9 cellular contexts compared by ENCODE assay signal in genomic region chr18:74353169-74353775, GRCh38. TPM values are rescaled to one million over a fixed set of nuclear protein-coding genes. Genes with fewer than 3 reads are reported as not detected.
DNase-seq lines count a peak whose midpoint lies in the region; ATAC-seq, FAIRE-seq and TF ChIP-seq lines count a peak whose summit lies in the region.
"Had no signal": no experiment of that assay in that cellular context is flagged by ENCODE, and none has a peak within 500 bp of the region (broad histone marks: within the 10 kb centered on the region; RNA-seq: fewer than 3 reads in every experiment).

No MANE protein-coding gene starts in this region.

- H3K4me2 ChIP-seq in OCI-LY7 (ENCODE audit: low read length): no peak overlapping the region

- BruUV-seq in OCI-LY7 (replicated peaks; lab: Mats Ljungman, UMichigan): no TSS peak

- no peaks in the 10 kb centered on the region for H3K9me2 ChIP-seq in OCI-LY7 (ENCODE audit: insufficient read depth, low read length)

- DNase-seq in CD1c-positive myeloid dendritic cell (ENCODE audit: extremely low spot score) (peak; percentile 60), HT1080 (ENCODE audit: low read depth) (peak; percentile 74), OCI-LY7 (ENCODE audit: low spot score) (peak; percentile 12), frontal cortex (ENCODE audit: low spot score in 2 of 2) (peak; percentile 47 to 52), pancreas (peak in 4 of 6 donors; percentile 30 to 71 (median 56))
- peak; percentile 22 for DNase-seq in activated gamma-delta T cell treated with anti-CD3 and anti-CD28 coated beads, Interleukin-2, amount 50 U/mL, for 16 hours (ENCODE audit: low read depth)

- ATAC-seq in GM18909 (IDR thresholded peaks at IDR 0.05; ENCODE audit: poor library complexity, unreplicated experiment) (peak; percentile 71), pancreas (peak; percentile 75 to 98 (median 97)), GM19463 (IDR thresholded peaks at IDR 0.05; ENCODE audit: unreplicated experiment) (no peak)

- H3K27ac ChIP-seq in OCI-LY7 (ENCODE audit: low read depth, low read length, poor library complexity, severe bottlenecking) (no peak overlapping the region), pancreas (no peak overlapping the region)

- no peak overlapping the region for H3K4me3 ChIP-seq in OCI-LY7 (ENCODE audit: low read depth, low read length, poor library complexity, severe bottlenecking)
- no peak overlapping the region for H3K4me3 ChIP-seq in pancreas

- H3K4me1 ChIP-seq in OCI-LY7 (ENCODE audit: insufficient read depth, low read length, poor library complexity, severe bottlenecking): no peaks in the 10 kb centered on the region
- H3K4me1 ChIP-seq in pancreas: no peaks in the 10 kb centered on the region

- no peaks in the 10 kb centered on the region for H3K79me2 ChIP-seq in OCI-LY7 (ENCODE audit: insufficient read depth, low read depth, low read length)

- FAIRE-seq in frontal cortex (lab: Jason Lieb, UNC) (peak; percentile 85), pancreas (lab: Jason Lieb, UNC) (peak; percentile 70)

- intact Hi-C loops in OCI-LY7 (cut with micrococcal nuclease; ENCODE audit: unreplicated experiment): loop anchor here (5.0 kb wide), 2 partner anchors 139 to 199 kb away; no protein-coding TSS in a partner anchor
- intact Hi-C loops in pancreas (cut with DNase I): loop anchor here (5.0 to 10.0 kb wide), 5 partner anchors 132 to 202 kb away; no protein-coding TSS in a partner anchor

- no peak overlapping the region for H2AFZ ChIP-seq in OCI-LY7 (ENCODE audit: low read length)

- WGBS in pancreas, 2 donors: 54 to 81% methylated on average over 1 of the region's 1 CpG

- CTCF ChIA-PET in OCI-LY7 (lab: Charles Lee; ENCODE audit: unreplicated experiment): no interaction called here

- TF ChIP-seq CTCF in OCI-LY7 (conservative IDR thresholded peaks at IDR 0.05; ENCODE audit: low read length): peak; percentile 52
- peak; percentile 19 to 65 (median 52) for TF ChIP-seq CTCF in pancreas (IDR thresholded peaks at IDR 0.05)

- POLR2A ChIA-PET in OCI-LY7 (lab: Charles Lee): no interaction called here

- H3K9me3 ChIP-seq in OCI-LY7 (ENCODE audit: low read length) (no peaks in the 10 kb centered on the region), pancreas (no peaks in the 10 kb centered on the region)

- no peaks in the 10 kb centered on the region for H3K36me3 ChIP-seq in OCI-LY7 (ENCODE audit: insufficient read depth, low read length)
- H3K36me3 ChIP-seq in pancreas: no peaks in the 10 kb centered on the region

- no peaks in the 10 kb centered on the region for H4K20me1 ChIP-seq in OCI-LY7 (ENCODE audit: insufficient read depth, low read length)

- no peaks in the 10 kb centered on the region for H3K27me3 ChIP-seq in pancreas

RNA-seq across cellular contexts. Expression of gene C18orf63, which starts 37.6 kb away (rescaled TPM):
- total RNA-seq in HT1080 (2014; rRNA removed; shearing (Covaris generic)): not detected in 2 replicates
- polyA plus RNA-seq in HT1080 (2015; cell fraction: cytosol; rRNA removed): 0.05 TPM in 1 of 2 replicates, not detected in the other
- polyA plus RNA-seq in HT1080 (2015; cell fraction: nucleus; rRNA removed): 0.08 TPM in 1 of 2 replicates, not detected in the other
- total RNA-seq in OCI-LY7 (2014; rRNA removed; shearing (Covaris generic)): not detected in 2 replicates
- total RNA-seq in OCI-LY7 (2022) (not detected in 2 replicates), frontal cortex (not detected), pancreas (not detected)
- not detected for polyA plus RNA-seq in pancreas
- total RNA-seq: subcutaneous adipose tissue had no signal

Comparison
In these comparisons a context has a peak if more than half of its experiments do, and no peak if none do; other contexts are left out.
1. DNase-seq: peak in every context shown above with its lines; median percentile 74 in HT1080; 60 in CD1c-positive myeloid dendritic cell; 56 in pancreas; 50 in frontal cortex; 22 in activated gamma-delta T cell treated with anti-CD3 and anti-CD28 coated beads, Interleukin-2, amount 50 U/mL, for 16 hours; 12 in OCI-LY7.